14 cellular contexts compared by ENCODE assay signal in genomic region chr14:51609987-51610283, GRCh38. TPM values are rescaled to one million over a fixed set of nuclear protein-coding genes. Genes with fewer than 3 reads are reported as not detected.
DNase-seq lines count a peak whose midpoint lies in the region; ATAC-seq and TF ChIP-seq lines count a peak whose summit lies in the region.
"Had no signal": no experiment of that assay in that cellular context is flagged by ENCODE, and none has a peak within 500 bp of the region (broad histone marks: within the 10 kb centered on the region; RNA-seq: fewer than 3 reads in every experiment).

No MANE protein-coding gene starts in this region.

- no peak for TF ChIP-seq POLR2A in vagina (IDR thresholded peaks at IDR 0.05)

- H3K27ac ChIP-seq in vagina = no peak overlapping the region
- H3K27ac ChIP-seq: thyroid gland had no signal

- no peak overlapping the region for H3K4me3 ChIP-seq in vagina
- H3K4me3 ChIP-seq: thyroid gland had no signal

- H3K36me3 ChIP-seq in vagina = no peaks in the 10 kb centered on the region
- H3K36me3 ChIP-seq: thyroid gland had no signal

- peak; percentile 90 for DNase-seq in RPMI7951 (ENCODE audit: low read depth)
- peak; percentile 89 for DNase-seq in iris pigment epithelial cell (ENCODE audit: low read depth)
- no peak for DNase-seq in putamen (ENCODE audit: low spot score)
- DNase-seq in vagina (ENCODE audit: extremely low spot score in 2 of 2) = no peak
- DNase-seq in NCI-H1436 treated with DMSO at 0.1 percent for 48 hours (lab: John Stamatoyannopoulos, UW) = no peak
- DNase-seq: GF-D8, midbrain, NCI-H2227 treated with DMSO at 0.1 percent for 48 hours, thyroid gland had no signal

- intact Hi-C loops in vagina (cut with DNase I) = no loop called here

- H3K27me3 ChIP-seq in vagina = no peaks in the 10 kb centered on the region
- H3K27me3 ChIP-seq: thyroid gland had no signal

- H3K4me1 ChIP-seq in vagina = no peaks in the 10 kb centered on the region

- no peaks in the 10 kb centered on the region for H3K9me3 ChIP-seq in vagina
- H3K9me3 ChIP-seq: thyroid gland had no signal

- ATAC-seq in GM18861 (IDR thresholded peaks at IDR 0.05; ENCODE audit: unreplicated experiment) (peak; percentile 82), HG02623 (IDR thresholded peaks at IDR 0.05; ENCODE audit: unreplicated experiment) (peak; percentile 43), HG03378 (IDR thresholded peaks at IDR 0.05; ENCODE audit: unreplicated experiment) (no peak)
- ATAC-seq: activated CD4-positive, CD25-positive, alpha-beta regulatory T cell treated with anti-CD3 and anti-CD28 coated beads, Interleukin-2, amount 50 U/mL, for 24 hours; Right ventricle myocardium inferior had no signal

- TF ChIP-seq CTCF in vagina (IDR thresholded peaks at IDR 0.05) = no peak

RNA-seq across cellular contexts. Expression of gene FRMD6, which starts 41.8 kb away (rescaled TPM):
- total RNA-seq in RPMI7951 (2014; rRNA removed; shearing (Covaris generic)) = 98.9 and 127 TPM in 2 replicates
- 114 TPM for total RNA-seq in vagina

Comparison
In these comparisons a context has a peak if more than half of its experiments do, and no peak if none do; other contexts are left out.
1. DNase-seq: peak in RPMI7951 (single experiment) and iris pigment epithelial cell (single experiment); none in putamen (single experiment), vagina (0 of 2) and NCI-H1436 treated with DMSO at 0.1 percent for 48 hours (single experiment).